In genomic region chr16:54459509-54460235, GRCh38 we compare ENCODE assay signal across 24 cellular contexts.
DNase-seq lines count a peak whose midpoint lies in the region; ATAC-seq and TF ChIP-seq lines count a peak whose summit lies in the region.
"Had no signal": no experiment of that assay in that cellular context is flagged by ENCODE, and none has a peak within 500 bp of the region (broad histone marks: within the 10 kb centered on the region; RNA-seq: fewer than 3 reads in every experiment).

No MANE protein-coding gene starts in this region.

- no peak for TF ChIP-seq CTCF in BJ (IDR thresholded peaks at IDR 0.05; ENCODE audit: insufficient read depth, low read depth, low read length)
- TF ChIP-seq CTCF in fibroblast of lung (conservative IDR thresholded peaks at IDR 0.05 in 1 of 2, IDR thresholded peaks at IDR 0.05 in 1 of 2; ENCODE audit: low read depth in 1 of 2, low read length in 2 of 2): no peak
- TF ChIP-seq CTCF in osteoblast (IDR thresholded peaks at IDR 0.05; ENCODE audit: extremely low read depth, low read depth, low read length): no peak

- peaks cover 1% of the 10 kb centered on the region for H3K4me1 Mint-ChIP-seq in activated CD4-positive, alpha-beta T cell treated with anti-CD3 and anti-CD28 coated beads, Interleukin-2, amount 10 ng/mL, durations not matched to agents 24 days and 14 days
- H3K4me1 Mint-ChIP-seq: memory B cell had no signal

- H2AFZ ChIP-seq in fibroblast of lung (ENCODE audit: low read length) (no peak overlapping the region), osteoblast (ENCODE audit: low read length) (no peak overlapping the region)

- peaks cover 4% of the 10 kb centered on the region for H3K9me3 Mint-ChIP-seq in activated CD4-positive, alpha-beta T cell treated with anti-CD3 and anti-CD28 coated beads, Interleukin-2, amount 10 ng/mL, durations not matched to agents 24 days and 14 days

- no peak overlapping the region for H3K27ac Mint-ChIP-seq in activated CD4-positive, alpha-beta T cell treated with anti-CD3 and anti-CD28 coated beads, Interleukin-2, amount 10 ng/mL, durations not matched to agents 24 days and 14 days
- H3K27ac Mint-ChIP-seq: memory B cell; naive thymus-derived CD8-positive, alpha-beta T cell had no signal

- no peak overlapping the region for H3K9ac ChIP-seq in fibroblast of lung (ENCODE audit: insufficient read depth, low read length)

- CTCF ChIA-PET in BJ (lab: Yijun Ruan, JAX): interaction anchor here (1.3 kb wide), 1 partner anchor 17 kb away, joined by 5 read pairs; no protein-coding TSS in a partner anchor

- no peaks in the 10 kb centered on the region for H3K79me2 ChIP-seq in fibroblast of lung (ENCODE audit: control insufficient read depth, insufficient read depth, low read length)
- H3K79me2 ChIP-seq in osteoblast (ENCODE audit: insufficient read depth, low read length): no peaks in the 10 kb centered on the region

- H3K27me3 Mint-ChIP-seq in activated CD4-positive, alpha-beta T cell treated with anti-CD3 and anti-CD28 coated beads, Interleukin-2, amount 10 ng/mL, durations not matched to agents 24 days and 14 days: no peaks in the 10 kb centered on the region

- H3K4me2 ChIP-seq in fibroblast of lung (ENCODE audit: extremely low read depth, insufficient read depth, low read length) (no peak overlapping the region), osteoblast (ENCODE audit: insufficient read depth, low read length) (peak overlapping the region; percentile 41)

- intact Hi-C loops in activated CD4-positive, alpha-beta T cell treated with anti-CD3 and anti-CD28 coated beads, Interleukin-2, amount 10 ng/mL, durations not matched to agents 24 days and 14 days (cut with micrococcal nuclease): no loop called here

- H3K27ac ChIP-seq in fibroblast of lung (ENCODE audit: insufficient read depth, low read length) (no peak overlapping the region), osteoblast (ENCODE audit: low read depth, low read length) (peak overlapping the region; percentile 18)
- H3K27ac ChIP-seq: thyroid gland had no signal

- H3K27me3 ChIP-seq in BJ (ENCODE audit: control insufficient read depth, insufficient read depth, low read length) (peaks cover 5% of the 10 kb centered on the region), fibroblast of lung (ENCODE audit: control insufficient read depth, insufficient read depth, low read length) (no peaks in the 10 kb centered on the region), osteoblast (ENCODE audit: insufficient read depth, low read length) (no peaks in the 10 kb centered on the region)
- H3K27me3 ChIP-seq: thyroid gland had no signal

- ATAC-seq in HG03139 (IDR thresholded peaks at IDR 0.05; ENCODE audit: unreplicated experiment) (no peak), HG03135 (IDR thresholded peaks at IDR 0.05; ENCODE audit: unreplicated experiment) (no peak)
- ATAC-seq: naive thymus-derived CD8-positive, alpha-beta T cell had no signal

- H3K4me3 ChIP-seq in BJ (ENCODE audit: low read depth, low read length): no peak overlapping the region
- H3K4me3 ChIP-seq in fibroblast of lung (replicated peaks in 1 of 4; ENCODE audit: control extremely low read depth in 1 of 4, insufficient read depth in 1 of 4, low read depth in 3 of 4, low read length in 4 of 4): no peak overlapping the region
- H3K4me3 ChIP-seq in osteoblast (ENCODE audit: insufficient read depth, low read length): no peak overlapping the region
- H3K4me3 ChIP-seq: thyroid gland had no signal

- POLR2A ChIA-PET in BJ (lab: Charles Lee): no interaction called here

- DNase-seq in BJ (ENCODE audit: low read depth) (peak; percentile 51), RPMI7951 (ENCODE audit: low read depth) (peak; percentile 78), fibroblast of lung (ENCODE audit: low read depth in 2 of 2) (peak; percentile 28 to 34), osteoblast (ENCODE audit: insufficient read length, low spot score, missing footprints) (no peak)
- no peak for DNase-seq in activated CD4-positive, alpha-beta T cell treated with anti-CD3 and anti-CD28 coated beads, Interleukin-2, amount 10 ng/mL, durations not matched to agents 24 days and 14 days
- DNase-seq in stimulated activated CD4-positive, alpha-beta T cell treated with anti-CD3 and anti-CD28 coated beads, Interleukin-4, amount 100 ng/mL, for 4 hours: no peak
- DNase-seq: activated CD4-positive, alpha-beta T cell treated with anti-CD3 and anti-CD28 coated beads for 48 hours; activated CD8-positive, alpha-beta memory T cell treated with anti-CD3 and anti-CD28 coated beads, Interleukin-2, amount 50 U/mL, for 48 hours; activated effector memory CD4-positive, alpha-beta T cell treated with Interleukin-2 at 50 U/mL for 16 hours; Caco-2; dermis blood vessel endothelial cell; kidney glomerular epithelial cell; naive thymus-derived CD8-positive, alpha-beta T cell; NCI-H1694 treated with DMSO at 0.1 percent for 48 hours; NCI-H2227 treated with DMSO at 0.1 percent for 48 hours; NCI-H774; OCI-M1; Right ventricle myocardium superior; stimulated activated CD4-positive, alpha-beta T cell treated with anti-CD3 and anti-CD28 coated beads, Interleukin-1b, Interleukin-23, amount 100 ng/mL, for 48 hours; stimulated activated naive CD4-positive, alpha-beta T cell; thyroid gland had no signal

- H3K36me3 Mint-ChIP-seq in activated CD4-positive, alpha-beta T cell treated with anti-CD3 and anti-CD28 coated beads, Interleukin-2, amount 10 ng/mL, durations not matched to agents 24 days and 14 days (ENCODE audit: low read depth): no peaks in the 10 kb centered on the region
- H3K36me3 Mint-ChIP-seq: memory B cell had no signal

- no peaks in the 10 kb centered on the region for H3K9me3 ChIP-seq in fibroblast of lung (ENCODE audit: control insufficient read depth, insufficient read depth, low read depth, low read length)
- H3K9me3 ChIP-seq in osteoblast (ENCODE audit: low read depth, low read length): no peaks in the 10 kb centered on the region
- H3K9me3 ChIP-seq: Caco-2, thyroid gland had no signal

- H3K4me3 Mint-ChIP-seq in activated CD4-positive, alpha-beta T cell treated with anti-CD3 and anti-CD28 coated beads, Interleukin-2, amount 10 ng/mL, durations not matched to agents 24 days and 14 days: no peak overlapping the region
- H3K4me3 Mint-ChIP-seq: memory B cell; naive thymus-derived CD8-positive, alpha-beta T cell had no signal

- H3K36me3 ChIP-seq in BJ (ENCODE audit: control insufficient read depth, insufficient read depth, low read length) (no peaks in the 10 kb centered on the region), fibroblast of lung (ENCODE audit: control insufficient read depth, insufficient read depth, low read length) (no peaks in the 10 kb centered on the region), osteoblast (ENCODE audit: insufficient read depth, low read length) (no peaks in the 10 kb centered on the region)
- H3K36me3 ChIP-seq: thyroid gland had no signal

- H4K20me1 ChIP-seq in fibroblast of lung (ENCODE audit: control insufficient read depth, extremely low read depth, insufficient read depth, low read length): no peaks in the 10 kb centered on the region
- H4K20me1 ChIP-seq in osteoblast (ENCODE audit: insufficient read depth, low read length): no peaks in the 10 kb centered on the region

- no peaks in the 10 kb centered on the region for H3K4me1 ChIP-seq in fibroblast of lung (ENCODE audit: control insufficient read depth, extremely low read depth, insufficient read depth, low read length)
- H3K4me1 ChIP-seq in osteoblast (ENCODE audit: insufficient read depth, low read length): peaks cover 38% of the 10 kb centered on the region
- H3K4me1 ChIP-seq: thyroid gland had no signal

Comparison
In these comparisons a context has a peak if more than half of its experiments do, and no peak if none do; other contexts are left out.
1. DNase-seq: peak in BJ (single experiment), RPMI7951 (single experiment) and fibroblast of lung (2 of 2); none in osteoblast (single experiment), activated CD4-positive, alpha-beta T cell treated with anti-CD3 and anti-CD28 coated beads, Interleukin-2, amount 10 ng/mL, durations not matched to agents 24 days and 14 days (single experiment) and stimulated activated CD4-positive, alpha-beta T cell treated with anti-CD3 and anti-CD28 coated beads, Interleukin-4, amount 100 ng/mL, for 4 hours (0 of 2).